ENCODE assay signal across 2 cellular contexts in genomic region chr10:49741108-49741995, GRCh38.
TF ChIP-seq lines count a peak whose summit lies in the region.

No MANE protein-coding gene starts in this region.

TF ChIP-seq in HEK293, 187 proteins besides CTCF, POLR2A, EP300 and RAD21 (continued from another document):
- peak; percentile 73 for TF ChIP-seq ZSCAN4 (tag by site-specific recombination; IDR thresholded peaks at IDR 0.05)
- peak; percentile 13; the same call in 1 of the 2 replicates for TF ChIP-seq HIC1 (tag by site-specific recombination; IDR thresholded peaks at IDR 0.05)
- TF ChIP-seq ZNF311 (tag by site-specific recombination; IDR thresholded peaks at IDR 0.05; ENCODE audit: borderline replicate concordance): no peak
- peak; percentile 52; the same call in 1 of the 2 replicates for TF ChIP-seq ZNF239 (tag by site-specific recombination; IDR thresholded peaks at IDR 0.05)
- no peak for TF ChIP-seq ZNF155 (tag by site-specific recombination; IDR thresholded peaks at IDR 0.05)
- TF ChIP-seq ZNF707 (tag by site-specific recombination; IDR thresholded peaks at IDR 0.05): peak; percentile 28; the same call in 1 of the 2 replicates
- no peak for TF ChIP-seq ZNF624 (tag by site-specific recombination; IDR thresholded peaks at IDR 0.05)
- TF ChIP-seq ZNF660 (tag by site-specific recombination; IDR thresholded peaks at IDR 0.05): no peak
- no peak for TF ChIP-seq ZNF169 (tag by site-specific recombination; IDR thresholded peaks at IDR 0.05)
- TF ChIP-seq ZNF274 (IDR thresholded peaks at IDR 0.05; ENCODE audit: low read length): no peak
- peak; percentile 65; the same call in 1 of the 2 replicates for TF ChIP-seq ZNF274 (tag by site-specific recombination; IDR thresholded peaks at IDR 0.05; ENCODE audit: borderline replicate concordance)
- no peak for TF ChIP-seq ZNF514 (tag by site-specific recombination; IDR thresholded peaks at IDR 0.05)
- no peak for TF ChIP-seq ZNF132 (tag by site-specific recombination; IDR thresholded peaks at IDR 0.05; ENCODE audit: borderline replicate concordance)
- 0 out of 2 replicates have a peak, but pooled peaks have one; percentile 14 for TF ChIP-seq ZNF76 (tag by site-specific recombination; IDR thresholded peaks at IDR 0.05; ENCODE audit: borderline replicate concordance, low read depth)
TF ChIP-seq in HEK293: peak in this region for 7.

TF ChIP-seq in K562, 482 proteins besides CTCF, POLR2A, EP300 and RAD21 (continued from another document):
- TF ChIP-seq JUN (IDR thresholded peaks at IDR 0.05; ENCODE audit: borderline replicate concordance, low read depth, low read length): no peak
- TF ChIP-seq JUN (CRISPR knock-in tag; IDR thresholded peaks at IDR 0.05; ENCODE audit: borderline replicate concordance): no peak
- no peak for TF ChIP-seq ZNF217 (CRISPR knock-in tag; IDR thresholded peaks at IDR 0.05)
- TF ChIP-seq ZNF124 (CRISPR knock-in tag; IDR thresholded peaks at IDR 0.05): no peak
- TF ChIP-seq ZBTB26 (CRISPR knock-in tag; IDR thresholded peaks at IDR 0.05): peak; percentile 71; the same call in 1 of the 2 replicates
- TF ChIP-seq, protein P1, sequence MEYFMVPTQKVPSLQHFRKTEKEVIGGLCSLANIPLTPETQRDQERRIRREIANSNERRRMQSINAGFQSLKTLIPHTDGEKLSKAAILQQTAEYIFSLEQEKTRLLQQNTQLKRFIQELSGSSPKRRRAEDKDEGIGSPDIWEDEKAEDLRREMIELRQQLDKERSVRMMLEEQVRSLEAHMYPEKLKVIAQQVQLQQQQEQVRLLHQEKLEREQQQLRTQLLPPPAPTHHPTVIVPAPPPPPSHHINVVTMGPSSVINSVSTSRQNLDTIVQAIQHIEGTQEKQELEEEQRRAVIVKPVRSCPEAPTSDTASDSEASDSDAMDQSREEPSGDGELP (CRISPR knock-in tag; IDR thresholded peaks at IDR 0.05; ENCODE audit: borderline replicate concordance): 0 out of 2 replicates have a peak, but pooled peaks have one; percentile 13
- TF ChIP-seq ETV6 (IDR thresholded peaks at IDR 0.05; ENCODE audit: borderline replicate concordance in 1 of 2, low read depth in 2 of 2, low read length in 1 of 2): no peak
- TF ChIP-seq ETV6 (CRISPR knock-in tag; IDR thresholded peaks at IDR 0.05; ENCODE audit: borderline replicate concordance): no peak
- no peak for TF ChIP-seq TRIM28 (IDR thresholded peaks at IDR 0.05)
- no peak for TF ChIP-seq SNIP1 (IDR thresholded peaks at IDR 0.05; ENCODE audit: low read depth)
- TF ChIP-seq PCBP1 (IDR thresholded peaks at IDR 0.05; ENCODE audit: low read depth, low read length, poor library complexity, severe bottlenecking): no peak
- TF ChIP-seq NCOA2 (IDR thresholded peaks at IDR 0.05; ENCODE audit: partially characterized antibody in 2 of 2): no peak
- TF ChIP-seq NCOA4 (IDR thresholded peaks at IDR 0.05; ENCODE audit: partially characterized antibody): peak; percentile 42
- TF ChIP-seq ARHGAP35 (IDR thresholded peaks at IDR 0.05; ENCODE audit: partially characterized antibody): peak; percentile 67
- TF ChIP-seq ZNF224 (CRISPR knock-in tag; IDR thresholded peaks at IDR 0.05): no peak
- TF ChIP-seq, protein P2, sequence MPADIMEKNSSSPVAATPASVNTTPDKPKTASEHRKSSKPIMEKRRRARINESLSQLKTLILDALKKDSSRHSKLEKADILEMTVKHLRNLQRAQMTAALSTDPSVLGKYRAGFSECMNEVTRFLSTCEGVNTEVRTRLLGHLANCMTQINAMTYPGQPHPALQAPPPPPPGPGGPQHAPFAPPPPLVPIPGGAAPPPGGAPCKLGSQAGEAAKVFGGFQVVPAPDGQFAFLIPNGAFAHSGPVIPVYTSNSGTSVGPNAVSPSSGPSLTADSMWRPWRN (IDR thresholded peaks at IDR 0.05; ENCODE audit: low read depth): no peak
- peak; percentile 28 to 46; a peak in 2 of 4 replicates for TF ChIP-seq MLLT1 (IDR thresholded peaks at IDR 0.05)
- TF ChIP-seq, protein P3, sequence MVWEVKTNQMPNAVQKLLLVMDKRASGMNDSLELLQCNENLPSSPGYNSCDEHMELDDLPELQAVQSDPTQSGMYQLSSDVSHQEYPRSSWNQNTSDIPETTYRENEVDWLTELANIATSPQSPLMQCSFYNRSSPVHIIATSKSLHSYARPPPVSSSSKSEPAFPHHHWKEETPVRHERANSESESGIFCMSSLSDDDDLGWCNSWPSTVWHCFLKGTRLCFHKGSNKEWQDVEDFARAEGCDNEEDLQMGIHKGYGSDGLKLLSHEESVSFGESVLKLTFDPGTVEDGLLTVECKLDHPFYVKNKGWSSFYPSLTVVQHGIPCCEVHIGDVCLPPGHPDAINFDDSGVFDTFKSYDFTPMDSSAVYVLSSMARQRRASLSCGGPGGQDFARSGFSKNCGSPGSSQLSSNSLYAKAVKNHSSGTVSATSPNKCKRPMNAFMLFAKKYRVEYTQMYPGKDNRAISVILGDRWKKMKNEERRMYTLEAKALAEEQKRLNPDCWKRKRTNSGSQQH (CRISPR knock-in tag; IDR thresholded peaks at IDR 0.05): 0 out of 2 replicates have a peak, but pooled peaks have one; percentile 14
- 0 out of 2 replicates have a peak, but pooled peaks have one; percentile 34 for TF ChIP-seq EHMT2 (IDR thresholded peaks at IDR 0.05)
- peak; percentile 58 for TF ChIP-seq ADNP (tag; IDR thresholded peaks at IDR 0.05)
- no peak for TF ChIP-seq ZNF253 (CRISPR knock-in tag; conservative IDR thresholded peaks at IDR 0.05)
- no peak for TF ChIP-seq CHD4 (IDR thresholded peaks at IDR 0.05; ENCODE audit: insufficient read depth, insufficient replicate concordance, low read depth, low read length, poor library complexity, severe bottlenecking)
- no peak for TF ChIP-seq XRCC5 (IDR thresholded peaks at IDR 0.05; ENCODE audit: low read depth, low read length)
- no peak for TF ChIP-seq SRSF7 (optimal IDR thresholded peaks at IDR 0.05; ENCODE audit: low read depth, low read length)
- TF ChIP-seq BCOR (IDR thresholded peaks at IDR 0.05): peak; percentile 7; the same call in 1 of the 2 replicates
- no peak for TF ChIP-seq GATAD2B (IDR thresholded peaks at IDR 0.05; ENCODE audit: borderline replicate concordance)
- peak in 1 of 2 experiments; percentile 22; a peak in 1 of 4 replicates for TF ChIP-seq HDAC1 (IDR thresholded peaks at IDR 0.05)
- no peak for TF ChIP-seq CHD1 (IDR thresholded peaks at IDR 0.05; ENCODE audit: low read length)
- TF ChIP-seq THRA (IDR thresholded peaks at IDR 0.05): no peak
- TF ChIP-seq ELF4 (CRISPR knock-in tag; IDR thresholded peaks at IDR 0.05): 0 out of 2 replicates have a peak, but pooled peaks have one; percentile 15
- TF ChIP-seq CBFA2T3 (IDR thresholded peaks at IDR 0.05): peak; percentile 18; the same call in 1 of the 2 replicates
- TF ChIP-seq CSDE1 (IDR thresholded peaks at IDR 0.05): peak in 1 of 2 experiments; percentile 55; a peak in 1 of 4 replicates
- TF ChIP-seq TSC22D4 (tag; IDR thresholded peaks at IDR 0.05): peak; percentile 69; the same call in 1 of the 2 replicates
- TF ChIP-seq PHF20 (IDR thresholded peaks at IDR 0.05; ENCODE audit: partially characterized antibody): peak; percentile 77
- no peak for TF ChIP-seq KAT2B (IDR thresholded peaks at IDR 0.05; ENCODE audit: low read depth, low read length)
- 0 out of 2 replicates have a peak, but pooled peaks have one; percentile 56 for TF ChIP-seq THRB (CRISPR knock-in tag; conservative IDR thresholded peaks at IDR 0.05)
